18 cellular contexts compared by ENCODE assay signal in the genomic region with DNA sequence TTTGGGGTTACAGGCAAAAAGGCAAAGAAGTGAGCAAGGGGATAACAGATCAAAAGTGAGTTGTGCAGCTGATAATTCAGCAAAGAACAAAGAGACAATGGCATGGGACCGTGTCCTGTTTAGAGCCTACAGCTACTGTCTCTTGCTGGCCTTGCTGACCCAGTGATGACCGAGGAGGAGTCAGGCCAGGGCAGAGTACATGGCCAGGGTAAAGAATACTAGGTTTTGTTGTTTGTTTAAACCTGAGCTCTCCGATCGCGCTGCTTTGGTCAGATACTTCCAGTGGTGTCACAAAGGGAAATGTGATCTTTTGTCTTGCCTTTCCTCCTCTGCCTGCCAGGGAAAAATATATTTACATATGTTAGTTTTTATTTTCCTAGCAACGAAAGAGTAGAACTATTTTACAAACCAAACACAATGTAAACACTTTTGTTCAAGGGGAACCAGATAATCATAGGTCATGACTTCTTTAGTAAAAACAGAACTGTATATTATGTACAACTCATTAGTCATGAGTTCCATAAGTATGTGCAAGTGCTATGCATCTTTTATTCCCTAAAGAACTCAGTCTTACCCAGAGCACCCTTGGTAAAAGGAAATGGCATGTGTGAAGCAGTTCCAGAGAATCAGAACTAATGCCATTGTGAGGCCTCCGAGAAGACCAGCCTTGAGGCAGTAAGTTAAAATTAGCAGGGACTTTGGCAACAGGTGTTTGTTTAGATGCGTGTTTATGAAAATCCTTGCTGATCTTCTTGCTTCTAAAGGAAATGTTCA.
DNase-seq lines count a peak whose midpoint lies in the region; TF ChIP-seq lines count a peak whose summit lies in the region.
"Had no signal": no experiment of that assay in that cellular context is flagged by ENCODE, and none has a peak within 500 bp of the region (broad histone marks: within the 10 kb centered on the region; RNA-seq: fewer than 3 reads in every experiment).

No MANE protein-coding gene starts in this region.

- no peak overlapping the region for H3K4ac ChIP-seq in mesenchymal stem cell (ENCODE audit: low read depth in 1 of 2, low read length in 2 of 2)

- no peak for TF ChIP-seq CTCF in WERI-Rb-1 (IDR thresholded peaks at IDR 0.05; ENCODE audit: low read depth, low read length)
- TF ChIP-seq CTCF in ascending aorta (IDR thresholded peaks at IDR 0.05) = no peak

- no peak overlapping the region for H2BK120ac ChIP-seq in mesenchymal stem cell (ENCODE audit: low read depth, low read length)

- H3K27ac ChIP-seq in mesenchymal stem cell (ENCODE audit: low read length, poor library complexity, severe bottlenecking) = no peak overlapping the region
- no peak overlapping the region for H3K27ac ChIP-seq in WERI-Rb-1
- no peak overlapping the region for H3K27ac ChIP-seq in ascending aorta
- H3K27ac ChIP-seq: neural progenitor cell had no signal

- H3K27me3 ChIP-seq in mesenchymal stem cell (ENCODE audit: control insufficient read depth in 1 of 2, insufficient read depth in 1 of 2, low read length in 2 of 2) = no peaks in the 10 kb centered on the region
- no peaks in the 10 kb centered on the region for H3K27me3 ChIP-seq in WERI-Rb-1 (ENCODE audit: insufficient read depth, low read depth, severe bottlenecking)
- H3K27me3 ChIP-seq in ascending aorta = no peaks in the 10 kb centered on the region
- H3K27me3 ChIP-seq: neural progenitor cell had no signal

- H3K79me1 ChIP-seq in mesenchymal stem cell (replicated peaks; ENCODE audit: low read length, poor library complexity, severe bottlenecking) = no peaks in the 10 kb centered on the region

- 78% methylated on average over 7 of the region's 8 CpGs for whole genome bisulfite sequencing in mesenchymal stem cell

- no peak overlapping the region for H3K9ac ChIP-seq in mesenchymal stem cell (ENCODE audit: low read length)
- H3K9ac ChIP-seq: neural progenitor cell had no signal

- H4K8ac ChIP-seq in mesenchymal stem cell (ENCODE audit: low read length) = no peak overlapping the region

- no peak overlapping the region for H2BK5ac ChIP-seq in mesenchymal stem cell (ENCODE audit: low read depth, low read length, poor library complexity, severe bottlenecking)

- no peak overlapping the region for H3K4me2 ChIP-seq in mesenchymal stem cell (ENCODE audit: low read length, poor library complexity, severe bottlenecking)
- H3K4me2 ChIP-seq: neural progenitor cell had no signal

- no peak overlapping the region for H2AFZ ChIP-seq in mesenchymal stem cell (ENCODE audit: low read depth, low read length)
- H2AFZ ChIP-seq: neural progenitor cell had no signal

- H3K36me3 ChIP-seq in mesenchymal stem cell (ENCODE audit: control insufficient read depth in 1 of 2, insufficient read depth in 2 of 2, low read depth in 1 of 2, low read length in 2 of 2) (no peaks in the 10 kb centered on the region), WERI-Rb-1 (no peaks in the 10 kb centered on the region), ascending aorta (no peaks in the 10 kb centered on the region)
- H3K36me3 ChIP-seq: neural progenitor cell had no signal

- no peak overlapping the region for H2BK12ac ChIP-seq in mesenchymal stem cell (ENCODE audit: low read length in 2 of 2)

- no peak overlapping the region for H3K23ac ChIP-seq in mesenchymal stem cell (ENCODE audit: low read length in 2 of 2)

- H4K91ac ChIP-seq in mesenchymal stem cell (ENCODE audit: low read length) = no peak overlapping the region

- intact Hi-C loops in ascending aorta (cut with DNase I) = no loop called here

- DNase-seq in DMS153 treated with DMSO at 0.1 percent for 48 hours (lab: John Stamatoyannopoulos, UW; ENCODE audit: unreplicated experiment) (peak; percentile 73), NCI-H2029 treated with DMSO at 0.1 percent for 48 hours (lab: John Stamatoyannopoulos, UW) (peak; percentile 92), amniotic epithelial cell (ENCODE audit: low read depth) (peak; percentile 3), mesenchymal stem cell (peak; percentile 40), SK-N-DZ (ENCODE audit: low spot score) (no peak), SHP77 treated with DMSO at 0.1 percent for 48 hours (lab: John Stamatoyannopoulos, UW) (no peak), WERI-Rb-1 (no peak), ascending aorta (ENCODE audit: low spot score in 2 of 2) (no peak)
- DNase-seq: activated CD4-positive, alpha-beta T cell treated with anti-CD3 and anti-CD28 coated beads, Interleukin-2, amount 10 ng/mL, durations not matched to agents 24 days and 14 days; activated gamma-delta T cell; amniotic stem cell; cerebellar nuclear complex; effector memory CD4-positive, alpha-beta T cell; IMR-90; kidney glomerular epithelial cell; MM.1S; NCI-H187 treated with DMSO at 0.1 percent for 48 hours had no signal

- H2BK15ac ChIP-seq in mesenchymal stem cell (ENCODE audit: low read depth, poor library complexity, severe bottlenecking) = no peak overlapping the region

- H3K4me1 ChIP-seq in mesenchymal stem cell (ENCODE audit: control insufficient read depth, insufficient read depth, low read depth, low read length) (no peaks in the 10 kb centered on the region), ascending aorta (no peaks in the 10 kb centered on the region)
- H3K4me1 ChIP-seq: neural progenitor cell had no signal

- no peak overlapping the region for H3K18ac ChIP-seq in mesenchymal stem cell (ENCODE audit: low read depth in 1 of 2, low read length in 2 of 2)

- H2AK5ac ChIP-seq in mesenchymal stem cell (ENCODE audit: low read length, severe bottlenecking) = no peak overlapping the region

- no peak overlapping the region for H3K4me3 ChIP-seq in mesenchymal stem cell (ENCODE audit: insufficient read depth in 1 of 2, low read depth in 1 of 2, low read length in 2 of 2)
- no peak overlapping the region for H3K4me3 ChIP-seq in WERI-Rb-1 (ENCODE audit: low read depth, low read length)
- no peak overlapping the region for H3K4me3 ChIP-seq in ascending aorta
- H3K4me3 ChIP-seq: neural progenitor cell had no signal

- no peak overlapping the region for H3K14ac ChIP-seq in mesenchymal stem cell (ENCODE audit: low read length in 2 of 2)

- H3K9me3 ChIP-seq in mesenchymal stem cell (ENCODE audit: control insufficient read depth, low read length) (no peaks in the 10 kb centered on the region), WERI-Rb-1 (ENCODE audit: severe bottlenecking) (no peaks in the 10 kb centered on the region), ascending aorta (no peaks in the 10 kb centered on the region)

Comparison
In these comparisons a context has a peak if more than half of its experiments do, and no peak if none do; other contexts are left out.
1. DNase-seq: peak in DMS153 treated with DMSO at 0.1 percent for 48 hours (single experiment), NCI-H2029 treated with DMSO at 0.1 percent for 48 hours (single experiment), amniotic epithelial cell (single experiment) and mesenchymal stem cell (single experiment); none in SK-N-DZ (single experiment), SHP77 treated with DMSO at 0.1 percent for 48 hours (single experiment), WERI-Rb-1 (single experiment) and ascending aorta (0 of 2).